24 cellular contexts compared by ENCODE assay signal in genomic region chr2:471560-471959, GRCh38.
"Had no signal": no experiment of that assay in that cellular context is flagged by ENCODE, and none has a peak within 500 bp of the region (broad histone marks: within the 10 kb centered on the region; RNA-seq: fewer than 3 reads in every experiment).

No MANE protein-coding gene starts in this region.

- H3K9me3 ChIP-seq: ascending aorta, esophagus squamous epithelium had no signal

- H3K36me3 ChIP-seq: ascending aorta, esophagus squamous epithelium, gastroesophageal sphincter, heart right ventricle had no signal

- H3K4me1 ChIP-seq: ascending aorta had no signal

- H3K4me3 ChIP-seq: ascending aorta, coronary artery, dorsolateral prefrontal cortex, esophagus squamous epithelium, gastroesophageal sphincter, heart right ventricle had no signal

- H3K27ac ChIP-seq: ascending aorta, coronary artery, dorsolateral prefrontal cortex, epithelial cell of prostate, esophagus squamous epithelium, gastroesophageal sphincter, heart right ventricle had no signal

- DNase-seq: activated CD4-positive, alpha-beta memory T cell treated with anti-CD3 and anti-CD28 coated beads, Interleukin-2, amount 10 ng/mL, durations not matched to agents 7 days and 5 days; activated CD4-positive, alpha-beta T cell treated with anti-CD3 and anti-CD28 coated beads for 1 hour; activated CD4-positive, alpha-beta T cell treated with anti-CD3 and anti-CD28 coated beads for 4 hours; activated CD4-positive, alpha-beta T cell treated with anti-CD3 and anti-CD28 coated beads, Interleukin-2, amount 10 ng/mL, durations not matched to agents 7 days and 5 days; activated CD4-positive, alpha-beta T cell treated with anti-CD3 and anti-CD28 coated beads, Interleukin-2, amount 50 U/mL, for 4 hours; activated CD8-positive, alpha-beta memory T cell treated with anti-CD3 and anti-CD28 coated beads, Interleukin-2, amount 50 U/mL, for 48 hours; activated gamma-delta T cell; activated naive CD4-positive, alpha-beta T cell; activated naive CD4-positive, alpha-beta T cell treated with anti-CD3 and anti-CD28 coated beads, Interleukin-2, amount 10 ng/mL, durations not matched to agents 7 days and 5 days; activated naive CD8-positive, alpha-beta T cell treated with anti-CD3 and anti-CD28 coated beads, Interleukin-2, amount 10 ng/mL, durations not matched to agents 7 days and 5 days; activated T-cell treated with anti-CD3 and anti-CD28 coated beads for 4 hours; activated T-cell treated with anti-CD3 and anti-CD28 coated beads, Interleukin-2, amount 50 U/mL, for 24 hours; activated T-cell treated with anti-CD3 and anti-CD28 coated beads, Interleukin-2, amount 50 U/mL, for 72 hours; dorsolateral prefrontal cortex; effector CD4-positive, alpha-beta T cell; effector memory CD8-positive, alpha-beta T cell; esophagus squamous epithelium; foreskin melanocyte; heart right ventricle; T-helper 2 cell had no signal
